Comparison of ENCODE assay signal across 11 cellular contexts in genomic region chr11:117094776-117095175, GRCh38. TPM values are rescaled to one million over a fixed set of nuclear protein-coding genes. Genes with fewer than 3 reads are reported as not detected.
DNase-seq lines count a peak whose midpoint lies in the region; ATAC-seq and TF ChIP-seq lines count a peak whose summit lies in the region.
"Had no signal": no experiment of that assay in that cellular context is flagged by ENCODE, and none has a peak within 500 bp of the region (broad histone marks: within the 10 kb centered on the region; RNA-seq: fewer than 3 reads in every experiment).

No MANE protein-coding gene starts in this region.

- no peaks in the 10 kb centered on the region for H3K36me3 ChIP-seq in left lung
- no peaks in the 10 kb centered on the region for H3K36me3 ChIP-seq in thymus (ENCODE audit: control insufficient read depth, insufficient read depth)

- ATAC-seq in left lung (peak; percentile 11), HG03095 (IDR thresholded peaks at IDR 0.05; ENCODE audit: unreplicated experiment) (no peak)
- ATAC-seq: foreskin keratinocyte had no signal

- intact Hi-C loops in left lung (cut with DNase I): no loop called here

- H3K9me3 ChIP-seq in left lung (no peaks in the 10 kb centered on the region), thymus (ENCODE audit: control insufficient read depth) (no peaks in the 10 kb centered on the region)

- no peak for TF ChIP-seq CTCF in brain (conservative IDR thresholded peaks at IDR 0.05)
- no peak for TF ChIP-seq CTCF in left lung (IDR thresholded peaks at IDR 0.05)

- no peak for DNase-seq in activated naive CD4-positive, alpha-beta T cell treated with anti-CD3 and anti-CD28 coated beads, Interleukin-2, amount 50 U/mL, for 16 hours
- DNase-seq in left lung: no peak
- no peak for DNase-seq in SHP77 treated with DMSO at 0.1 percent for 48 hours (lab: John Stamatoyannopoulos, UW)
- no peak for DNase-seq in DMS153 (lab: John Stamatoyannopoulos, UW)
- DNase-seq: DND-41, Karpas-422 had no signal

- 36% methylated on average over 4 of the region's 4 CpGs for WGBS in thymus

- H3K27me3 ChIP-seq in left lung: no peaks in the 10 kb centered on the region
- H3K27me3 ChIP-seq in thymus (ENCODE audit: control insufficient read depth, insufficient read depth): no peaks in the 10 kb centered on the region
- H3K27me3 ChIP-seq: foreskin keratinocyte had no signal

- H3K36me3 Mint-ChIP-seq in activated naive CD4-positive, alpha-beta T cell treated with anti-CD3 and anti-CD28 coated beads, Interleukin-2, amount 50 U/mL, for 24 hours: peaks cover 11% of the 10 kb centered on the region
- H3K36me3 Mint-ChIP-seq in brain: peaks cover 31% of the 10 kb centered on the region

- H3K9me3 Mint-ChIP-seq in activated naive CD4-positive, alpha-beta T cell treated with anti-CD3 and anti-CD28 coated beads, Interleukin-2, amount 50 U/mL, for 24 hours: peaks cover 7% of the 10 kb centered on the region
- peaks cover 0 to 8% (median 2%) of the 10 kb centered on the region in 5 experiments for H3K9me3 Mint-ChIP-seq in brain

- peaks cover 30 to 61% of the 10 kb centered on the region in 2 donors for H3K4me1 ChIP-seq in left lung
- peaks cover 35% of the 10 kb centered on the region for H3K4me1 ChIP-seq in thymus (ENCODE audit: control insufficient read depth, insufficient read depth, low read length)

- H3K4me3 ChIP-seq in left lung (no peak overlapping the region), thymus (ENCODE audit: low read length) (peak overlapping the region; percentile 29)

- no peak overlapping the region for H3K27ac Mint-ChIP-seq in activated naive CD4-positive, alpha-beta T cell treated with anti-CD3 and anti-CD28 coated beads, Interleukin-2, amount 50 U/mL, for 24 hours
- H3K27ac Mint-ChIP-seq in brain: peak overlapping the region; percentile 57 to 98 (median 71)

- peak overlapping the region; percentile 98 for H3K4me3 Mint-ChIP-seq in activated naive CD4-positive, alpha-beta T cell treated with anti-CD3 and anti-CD28 coated beads, Interleukin-2, amount 50 U/mL, for 24 hours
- H3K4me3 Mint-ChIP-seq in brain: peak overlapping the region; percentile 93 to 96 (median 95)

- no peaks in the 10 kb centered on the region for H3K27me3 Mint-ChIP-seq in activated naive CD4-positive, alpha-beta T cell treated with anti-CD3 and anti-CD28 coated beads, Interleukin-2, amount 50 U/mL, for 24 hours
- peaks cover 4% of the 10 kb centered on the region for H3K27me3 Mint-ChIP-seq in brain

- H3K27ac ChIP-seq in left lung: no peak overlapping the region
- H3K27ac ChIP-seq in thymus (ENCODE audit: low read depth): peak overlapping the region; percentile 52
- H3K27ac ChIP-seq: foreskin keratinocyte had no signal

- H3K4me1 Mint-ChIP-seq in activated naive CD4-positive, alpha-beta T cell treated with anti-CD3 and anti-CD28 coated beads, Interleukin-2, amount 50 U/mL, for 24 hours: peaks cover 81% of the 10 kb centered on the region
- H3K4me1 Mint-ChIP-seq in brain: peaks cover 64% of the 10 kb centered on the region

RNA-seq across cellular contexts. Expression of gene SIK3, which starts 3.5 kb away (rescaled TPM):
- polyA plus RNA-seq in brain (ENCODE audit: insufficient read depth, low read depth, low replicate concordance) (27.2 TPM), thymus (12.2 TPM)
- total RNA-seq in left lung: 10 to 100 TPM; 28.0 to 49.6 TPM

RNA-seq across cellular contexts. Expression of gene PAFAH1B2, which starts 49.3 kb away (rescaled TPM):
- polyA plus RNA-seq in brain (ENCODE audit: insufficient read depth, low read depth, low replicate concordance) (40.4 TPM), thymus (35.2 TPM)
- 10 to 100 TPM; 78.1 to 82.3 TPM for total RNA-seq in left lung
